In the genomic region with DNA sequence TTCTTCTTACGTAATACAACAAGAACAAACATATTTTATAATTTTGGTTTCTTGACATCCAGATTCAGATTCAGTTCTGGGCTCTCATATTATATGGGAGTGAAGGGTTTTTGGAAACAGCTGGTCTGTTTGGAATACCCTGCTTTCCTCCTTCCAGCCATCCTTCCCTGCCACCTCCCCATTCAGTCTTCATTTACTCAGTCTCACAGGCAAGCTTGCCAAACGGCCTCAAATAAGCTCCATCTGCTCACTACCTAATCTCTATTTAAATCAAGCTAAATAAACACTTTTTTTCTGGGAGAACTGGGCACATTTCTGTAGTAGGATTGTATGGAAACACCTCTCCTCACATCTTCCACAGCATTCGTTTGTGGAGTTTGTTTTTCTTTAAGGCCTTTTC, we compare ENCODE assay signal across 14 cellular contexts.
DNase-seq lines count a peak whose midpoint lies in the region; ATAC-seq, FAIRE-seq and TF ChIP-seq lines count a peak whose summit lies in the region.
"Had no signal": no experiment of that assay in that cellular context is flagged by ENCODE, and none has a peak within 500 bp of the region (broad histone marks: within the 10 kb centered on the region; RNA-seq: fewer than 3 reads in every experiment).

No MANE protein-coding gene starts in this region.

- no peaks in the 10 kb centered on the region for H3K79me2 ChIP-seq in keratinocyte (ENCODE audit: control insufficient read depth, insufficient read depth, low read length)

- H3K4me3 ChIP-seq in adipocyte (ENCODE audit: low read length), result no peak overlapping the region
- H3K4me3 ChIP-seq in keratinocyte (ENCODE audit: control insufficient read depth in 2 of 3, extremely low read depth in 1 of 3, insufficient read depth in 2 of 3, low read depth in 1 of 3, low read length in 3 of 3), result no peak overlapping the region
- H3K4me3 ChIP-seq in uterus, result no peak overlapping the region
- H3K4me3 ChIP-seq: skin epidermis had no signal

- H3K36me3 ChIP-seq in adipocyte (ENCODE audit: control insufficient read depth, insufficient read depth, low read length, severe bottlenecking) (no peaks in the 10 kb centered on the region), keratinocyte (ENCODE audit: control insufficient read depth in 2 of 2, extremely low read depth in 1 of 2, insufficient read depth in 2 of 2, low read length in 2 of 2) (no peaks in the 10 kb centered on the region), uterus (no peaks in the 10 kb centered on the region)

- H3K4me1 ChIP-seq in adipocyte (ENCODE audit: control insufficient read depth, insufficient read depth, low read length), result peaks cover 16% of the 10 kb centered on the region
- no peaks in the 10 kb centered on the region for H3K4me1 ChIP-seq in keratinocyte (ENCODE audit: control insufficient read depth, extremely low read depth, insufficient read depth, low read length)
- H3K4me1 ChIP-seq in uterus, result no peaks in the 10 kb centered on the region

- H3K27ac ChIP-seq in keratinocyte (ENCODE audit: control insufficient read depth, insufficient read depth, low read length) (no peak overlapping the region), uterus (no peak overlapping the region)

- DNase-seq in Ammon's horn (ENCODE audit: low spot score) (peak; percentile 15), NCI-H1092 treated with DMSO at 0.1 percent for 48 hours (lab: John Stamatoyannopoulos, UW) (peak; percentile 40), adipocyte (ENCODE audit: low read depth) (peak; percentile 60), keratinocyte (ENCODE audit: low read depth, low spot score) (no peak), uterus (no peak), retina (no peak)
- no peak for DNase-seq in activated CD4-positive, alpha-beta T cell treated with anti-CD3 and anti-CD28 coated beads for 4 hours
- DNase-seq: activated naive CD8-positive, alpha-beta T cell treated with anti-CD3 and anti-CD28 coated beads, Interleukin-2, amount 10 ng/mL, durations not matched to agents 7 days and 5 days; HFFc6; NCI-H226 had no signal

- intact Hi-C loops in uterus (cut with DNase I; ENCODE audit: low total_unique reads), result no loop called here

- H3K4me2 ChIP-seq in keratinocyte (ENCODE audit: control insufficient read depth, extremely low read depth, insufficient read depth, low read depth, low read length), result no peak overlapping the region

- H3K9me1 ChIP-seq in keratinocyte (ENCODE audit: control insufficient read depth, extremely low read depth, insufficient read depth, low read length), result no peaks in the 10 kb centered on the region

- peak overlapping the region; percentile 39 for H3K9ac ChIP-seq in adipocyte (ENCODE audit: low read length)
- H3K9ac ChIP-seq in keratinocyte (ENCODE audit: control insufficient read depth, extremely low read depth, insufficient read depth, low read length), result no peak overlapping the region

- peak overlapping the region; percentile 36 for H2AFZ ChIP-seq in keratinocyte (ENCODE audit: control insufficient read depth, low read length)

- H3K9me3 ChIP-seq in adipocyte (ENCODE audit: control insufficient read depth, low read length), result no peaks in the 10 kb centered on the region
- no peaks in the 10 kb centered on the region for H3K9me3 ChIP-seq in keratinocyte (ENCODE audit: control insufficient read depth, low read depth, low read length)
- no peaks in the 10 kb centered on the region for H3K9me3 ChIP-seq in uterus

- TF ChIP-seq CTCF in keratinocyte (optimal IDR thresholded peaks at IDR 0.05 in 1 of 3, IDR thresholded peaks at IDR 0.05 in 1 of 3, conservative IDR thresholded peaks at IDR 0.05 in 1 of 3; ENCODE audit: extremely low read depth in 1 of 3, insufficient read depth in 2 of 3, low read length in 3 of 3) (no peak), uterus (IDR thresholded peaks at IDR 0.05) (no peak)

- no peak for FAIRE-seq in keratinocyte (lab: Jason Lieb, UNC)

- no peak for TF ChIP-seq POLR2A in uterus (IDR thresholded peaks at IDR 0.05)

- H3K27me3 ChIP-seq in adipocyte (replicated peaks; ENCODE audit: control insufficient read depth, insufficient read depth, low read length) (no peaks in the 10 kb centered on the region), keratinocyte (ENCODE audit: control insufficient read depth, extremely low read depth, insufficient read depth, low read length) (no peaks in the 10 kb centered on the region), uterus (no peaks in the 10 kb centered on the region)

- dilution Hi-C loops in keratinocyte (cut with MboI; ENCODE audit: extremely low pct_ligation_motif_present, low sequenced_read_pairs), result no loop called here

- no peaks in the 10 kb centered on the region for H4K20me1 ChIP-seq in keratinocyte (ENCODE audit: control insufficient read depth, extremely low read depth, insufficient read depth, low read length)

- no peak for ATAC-seq in HG02610 (IDR thresholded peaks at IDR 0.05; ENCODE audit: unreplicated experiment)
- ATAC-seq: activated CD4-positive, CD25-positive, alpha-beta regulatory T cell treated with anti-CD3 and anti-CD28 coated beads, Interleukin-2, amount 50 U/mL, for 24 hours; Panc1 had no signal

Comparison
In these comparisons a context has a peak if more than half of its experiments do, and no peak if none do; other contexts are left out.
1. DNase-seq: peak in Ammon's horn (single experiment), NCI-H1092 treated with DMSO at 0.1 percent for 48 hours (single experiment) and adipocyte (single experiment); none in keratinocyte (single experiment), uterus (0 of 2), activated CD4-positive, alpha-beta T cell treated with anti-CD3 and anti-CD28 coated beads for 4 hours (0 of 2) and retina (single experiment).